In genomic region chr15:62782100-62782791, GRCh38 we compare ENCODE assay signal across 8 cellular contexts.
DNase-seq lines count a peak whose midpoint lies in the region; ATAC-seq and TF ChIP-seq lines count a peak whose summit lies in the region.

No MANE protein-coding gene starts in this region.

- intact Hi-C loops in aorta (cut with DNase I) = loop anchor here (1.0 to 5.0 kb wide), 3 partner anchors 260 to 311 kb away; partner anchors contain the start of gene TPM1 (in 2 of the 2)

- WGBS in mesodermal cell (ENCODE audit: insufficient coverage in 2 of 2), 2 experiments = 74 to 81% methylated on average over 11 of the region's 11 CpGs
- 11 to 14% methylated on average over 11 of the region's 11 CpGs for WGBS in aorta, 2 donors

- peak; percentile 89 for ATAC-seq in aorta (ENCODE audit: low FRiP score)
- no peak for ATAC-seq in GM18517 (IDR thresholded peaks at IDR 0.05; ENCODE audit: unreplicated experiment)
- ATAC-seq in GM19467 (IDR thresholded peaks at IDR 0.05; ENCODE audit: unreplicated experiment) = no peak

- in situ Hi-C loops in G401 (cut with HindIII; ENCODE audit: low sequenced_read_pairs) = no loop called here

- POLR2A ChIA-PET in RWPE1 (lab: Yijun Ruan, JAX; ENCODE audit: low non-redundant PET) = no interaction called here

- H3K4me3 ChIP-seq in LNCaP clone FGC (ENCODE audit: low read depth, low read length) = no peak overlapping the region
- no peak overlapping the region for H3K4me3 ChIP-seq in mesodermal cell (ENCODE audit: extremely low read depth, insufficient read depth, low read length, poor library complexity, severe bottlenecking)
- no peak overlapping the region for H3K4me3 ChIP-seq in aorta (ENCODE audit: low read length in 2 of 2)

- peaks cover 14% of the 10 kb centered on the region for H3K36me3 ChIP-seq in mesodermal cell (ENCODE audit: control insufficient read depth, insufficient read depth, low read length)
- peaks cover 0 to 2% of the 10 kb centered on the region in 2 donors for H3K36me3 ChIP-seq in aorta (ENCODE audit: control insufficient read depth in 1 of 2, insufficient read depth in 2 of 2, low read length in 1 of 2)

- no peaks in the 10 kb centered on the region for H3K27me3 ChIP-seq in aorta (ENCODE audit: control insufficient read depth in 1 of 2, insufficient read depth in 2 of 2, low read length in 1 of 2)

- peak overlapping the region; percentile 28 for H3K27ac ChIP-seq in RWPE1
- peak overlapping the region; percentile 71 for H3K27ac ChIP-seq in mesodermal cell (ENCODE audit: low read depth, low read length, severe bottlenecking)
- H3K27ac ChIP-seq in aorta (ENCODE audit: low read depth in 1 of 2, low read length in 2 of 2) = peak overlapping the region in 1 of 2 donors; percentile 84

- H3K9me3 ChIP-seq in mesodermal cell (ENCODE audit: control insufficient read depth, low read length) (no peaks in the 10 kb centered on the region), aorta (ENCODE audit: control insufficient read depth, low read length) (no peaks in the 10 kb centered on the region)

- H3K4me1 ChIP-seq in mesodermal cell (ENCODE audit: control insufficient read depth, insufficient read depth, low read length, poor library complexity, severe bottlenecking) = peaks cover 41% of the 10 kb centered on the region
- H3K4me1 ChIP-seq in aorta (ENCODE audit: control insufficient read depth in 1 of 2, insufficient read depth in 2 of 2, low read length in 2 of 2) = no peaks in the 10 kb centered on the region

- DNase-seq in G401 (ENCODE audit: low spot score) = peak; percentile 88
- DNase-seq in LNCaP clone FGC (ENCODE audit: low read depth) = peak; percentile 80
- peak; percentile 74 for DNase-seq in RWPE1 (ENCODE audit: low spot score)
- peak; percentile 41 for DNase-seq in epidermal melanocyte (ENCODE audit: insufficient read length, low spot score)
- DNase-seq in aorta = peak; percentile 82 to 87

- TF ChIP-seq CTCF in LNCaP clone FGC (IDR thresholded peaks at IDR 0.05; ENCODE audit: control insufficient read depth, extremely low read depth, insufficient read depth) (peak; percentile 84), RWPE1 (conservative IDR thresholded peaks at IDR 0.05; ENCODE audit: low read depth) (peak; percentile 78)

- CTCF ChIA-PET in RWPE1 (lab: Yijun Ruan, JAX) = interaction anchor here (0.6 to 2.1 kb wide), 10 partner anchors 10 to 1943 kb away, joined by 3 to 11 read pairs (median 4); no protein-coding TSS in a partner anchor
